Comparison of ENCODE assay signal across 11 cellular contexts in the genomic region with DNA sequence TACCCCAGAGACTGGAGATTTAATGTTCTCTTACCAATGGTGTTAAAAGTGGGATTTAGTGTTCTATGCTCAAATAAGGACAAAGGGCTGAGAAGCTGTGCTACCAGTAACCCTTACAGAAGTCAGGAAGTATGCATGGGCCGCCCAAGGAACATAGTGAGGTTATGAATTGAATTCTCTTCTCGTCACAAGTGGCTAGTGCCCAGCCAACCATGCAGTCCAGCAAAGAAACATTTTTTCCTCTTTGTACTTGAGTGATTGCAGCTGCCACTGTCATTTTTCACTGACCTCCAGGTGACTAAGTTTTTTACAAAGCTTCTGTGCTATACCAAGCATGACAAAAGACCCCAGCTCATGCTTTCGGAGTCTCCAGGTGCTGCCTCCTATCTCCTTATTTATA.
DNase-seq lines count a peak whose midpoint lies in the region; ATAC-seq and TF ChIP-seq lines count a peak whose summit lies in the region.
"Had no signal": no experiment of that assay in that cellular context is flagged by ENCODE, and none has a peak within 500 bp of the region (broad histone marks: within the 10 kb centered on the region; RNA-seq: fewer than 3 reads in every experiment).

No MANE protein-coding gene starts in this region.

- DNase-seq in iris pigment epithelial cell (ENCODE audit: low read depth), result peak; percentile 47
- DNase-seq in H7, result no peak
- no peak for DNase-seq in NCI-H2171 treated with DMSO at 0.1 percent for 48 hours (lab: John Stamatoyannopoulos, UW)
- no peak for DNase-seq in NCI-H526 treated with DMSO at 0.1 percent for 48 hours (lab: John Stamatoyannopoulos, UW)
- DNase-seq in psoas muscle, result no peak
- DNase-seq: activated naive CD4-positive, alpha-beta T cell had no signal

- no peak overlapping the region for H3K27ac ChIP-seq in psoas muscle
- H3K27ac ChIP-seq: heart left ventricle, KMS-11 had no signal

- H3K27me3 ChIP-seq in H7 (ENCODE audit: control insufficient read depth, insufficient read depth, low read length) (no peaks in the 10 kb centered on the region), psoas muscle (ENCODE audit: insufficient read depth in 3 of 3, low read length in 2 of 3) (no peaks in the 10 kb centered on the region)
- H3K27me3 ChIP-seq: heart left ventricle had no signal

- no peaks in the 10 kb centered on the region for H3K4me1 ChIP-seq in psoas muscle
- H3K4me1 ChIP-seq: heart left ventricle had no signal

- WGBS in psoas muscle, 3 donors, result 35 to 60% (median 46%) methylated on average over 3 of the region's 3 CpGs

- H3K4me3 ChIP-seq in H7 (ENCODE audit: insufficient read depth, low read depth, low read length) (no peak overlapping the region), psoas muscle (no peak overlapping the region)
- H3K4me3 ChIP-seq: heart left ventricle had no signal

- intact Hi-C loops in psoas muscle (cut with DNase I), result no loop called here

- H3K9me3 ChIP-seq in psoas muscle, result no peaks in the 10 kb centered on the region
- H3K9me3 ChIP-seq: heart left ventricle had no signal

- no peak for TF ChIP-seq CTCF in psoas muscle (IDR thresholded peaks at IDR 0.05)

- ATAC-seq in GM18502 (IDR thresholded peaks at IDR 0.05; ENCODE audit: poor library complexity, unreplicated experiment) (peak; percentile 94), GM21529 (IDR thresholded peaks at IDR 0.05; ENCODE audit: unreplicated experiment) (peak; percentile 96), HG03439 (IDR thresholded peaks at IDR 0.05; ENCODE audit: unreplicated experiment) (peak; percentile 91), psoas muscle (no peak)

- H3K36me3 ChIP-seq in H7 (replicated peaks; ENCODE audit: control insufficient read depth, insufficient read depth, low read length), result no peaks in the 10 kb centered on the region
- no peaks in the 10 kb centered on the region for H3K36me3 ChIP-seq in psoas muscle (ENCODE audit: insufficient read depth in 1 of 2, low read depth in 1 of 2)
- H3K36me3 ChIP-seq: heart left ventricle had no signal

Comparison
In these comparisons a context has a peak if more than half of its experiments do, and no peak if none do; other contexts are left out.
1. ATAC-seq: peak in GM18502 (single experiment), GM21529 (single experiment) and HG03439 (single experiment); none in psoas muscle (0 of 4).